26 cellular contexts compared by ENCODE assay signal in genomic region chrX:21528076-21528475, GRCh38.
DNase-seq lines count a peak whose midpoint lies in the region; ATAC-seq and TF ChIP-seq lines count a peak whose summit lies in the region.
"Had no signal": no experiment of that assay in that cellular context is flagged by ENCODE, and none has a peak within 500 bp of the region (broad histone marks: within the 10 kb centered on the region; RNA-seq: fewer than 3 reads in every experiment).

No MANE protein-coding gene starts in this region.

- no peak overlapping the region for H3K4me3 Mint-ChIP-seq in chondrocyte (ENCODE audit: unreplicated experiment)
- H3K4me3 Mint-ChIP-seq: activated B cell treated with CpG ODN at 0.5 μM for 24 hours; activated CD4-positive, alpha-beta memory T cell treated with anti-CD3 and anti-CD28 coated beads for 36 hours; activated naive CD8-positive, alpha-beta T cell treated with anti-CD3 and anti-CD28 coated beads, Interleukin-2, amount 10 ng/mL, durations not matched to agents 7 days and 5 days; HFFc6; natural killer cell; T-helper 2 cell treated with Interferon-gamma antibody and Interleukin-4, amounts not matched to agents 5 μg/mL and 100 μg/mL, for 36 hours had no signal

- no peak for TF ChIP-seq CTCF in 22Rv1 (IDR thresholded peaks at IDR 0.05)
- TF ChIP-seq CTCF in chondrocyte (IDR thresholded peaks at IDR 0.05), result no peak

- H3K9me3 Mint-ChIP-seq in chondrocyte (ENCODE audit: low read depth), result peaks cover 5% of the 10 kb centered on the region
- H3K9me3 Mint-ChIP-seq: activated B cell treated with CpG ODN at 0.5 μM for 24 hours; activated CD4-positive, alpha-beta memory T cell treated with anti-CD3 and anti-CD28 coated beads for 36 hours; activated naive CD8-positive, alpha-beta T cell treated with anti-CD3 and anti-CD28 coated beads, Interleukin-2, amount 10 ng/mL, durations not matched to agents 7 days and 5 days; HFFc6; T-helper 2 cell treated with Interferon-gamma antibody and Interleukin-4, amounts not matched to agents 5 μg/mL and 100 μg/mL, for 36 hours had no signal

- no peaks in the 10 kb centered on the region for H3K36me3 Mint-ChIP-seq in chondrocyte (ENCODE audit: low read depth)
- H3K36me3 Mint-ChIP-seq: natural killer cell had no signal

- ATAC-seq in HG02642 (IDR thresholded peaks at IDR 0.05; ENCODE audit: poor library complexity, unreplicated experiment), result no peak
- ATAC-seq: left colon, natural killer cell, upper lobe of right lung had no signal

- H3K27me3 Mint-ChIP-seq in chondrocyte (ENCODE audit: low read depth), result no peaks in the 10 kb centered on the region
- H3K27me3 Mint-ChIP-seq: activated B cell treated with CpG ODN at 0.5 μM for 24 hours; activated CD4-positive, alpha-beta memory T cell treated with anti-CD3 and anti-CD28 coated beads for 36 hours; activated naive CD8-positive, alpha-beta T cell treated with anti-CD3 and anti-CD28 coated beads, Interleukin-2, amount 10 ng/mL, durations not matched to agents 7 days and 5 days had no signal

- DNase-seq in ELR (ENCODE audit: low read depth) (peak; percentile 62), chondrocyte (ENCODE audit: low spot score) (no peak), foreskin melanocyte (peak; percentile 16), iPS-NIHi7 (ENCODE audit: extremely low spot score) (no peak), DMS79 treated with DMSO at 0.1 percent for 48 hours (lab: John Stamatoyannopoulos, UW) (no peak)
- DNase-seq in activated CD4-positive, CD25-positive, alpha-beta regulatory T cell treated with anti-CD3 and anti-CD28 coated beads, Interleukin-2, amount 50 U/mL, for 72 hours, result no peak
- DNase-seq: activated B cell treated with CpG ODN at 0.5 μM for 24 hours; activated CD4-positive, alpha-beta memory T cell treated with anti-CD3 and anti-CD28 coated beads for 36 hours; activated naive CD8-positive, alpha-beta T cell treated with anti-CD3 and anti-CD28 coated beads, Interleukin-2, amount 10 ng/mL, durations not matched to agents 7 days and 5 days; cerebellar nuclear complex; effector memory CD4-positive, alpha-beta T cell; HFFc6; Kasumi-1; left colon; natural killer cell; NCI-H1105; NCI-H2081 treated with DMSO at 0.1 percent for 48 hours; NCI-H446; RPMI8226; sigmoid colon; substantia nigra; upper lobe of right lung had no signal

- H3K27ac ChIP-seq in 22Rv1, result peak overlapping the region; percentile 31
- H3K27ac ChIP-seq: esophagus muscularis mucosa, sigmoid colon, upper lobe of right lung had no signal

- peaks cover 26% of the 10 kb centered on the region for H3K4me1 Mint-ChIP-seq in chondrocyte (ENCODE audit: low read depth)
- H3K4me1 Mint-ChIP-seq: activated B cell treated with CpG ODN at 0.5 μM for 24 hours; activated naive CD8-positive, alpha-beta T cell treated with anti-CD3 and anti-CD28 coated beads, Interleukin-2, amount 10 ng/mL, durations not matched to agents 7 days and 5 days; natural killer cell had no signal

- H3K27ac Mint-ChIP-seq in chondrocyte (ENCODE audit: unreplicated experiment), result peak overlapping the region; percentile 71
- H3K27ac Mint-ChIP-seq: activated B cell treated with CpG ODN at 0.5 μM for 24 hours; activated CD4-positive, alpha-beta memory T cell treated with anti-CD3 and anti-CD28 coated beads for 36 hours; activated naive CD8-positive, alpha-beta T cell treated with anti-CD3 and anti-CD28 coated beads, Interleukin-2, amount 10 ng/mL, durations not matched to agents 7 days and 5 days; HFFc6; natural killer cell; T-helper 2 cell treated with Interferon-gamma antibody and Interleukin-4, amounts not matched to agents 5 μg/mL and 100 μg/mL, for 36 hours had no signal

Comparison
In these comparisons a context has a peak if more than half of its experiments do, and no peak if none do; other contexts are left out.
1. DNase-seq: peak in ELR (single experiment) and foreskin melanocyte (single experiment); none in chondrocyte (single experiment), iPS-NIHi7 (single experiment), activated CD4-positive, CD25-positive, alpha-beta regulatory T cell treated with anti-CD3 and anti-CD28 coated beads, Interleukin-2, amount 50 U/mL, for 72 hours (single experiment) and DMS79 treated with DMSO at 0.1 percent for 48 hours (single experiment).